Comparison of ENCODE assay signal across 1 cellular context in the genomic region with DNA sequence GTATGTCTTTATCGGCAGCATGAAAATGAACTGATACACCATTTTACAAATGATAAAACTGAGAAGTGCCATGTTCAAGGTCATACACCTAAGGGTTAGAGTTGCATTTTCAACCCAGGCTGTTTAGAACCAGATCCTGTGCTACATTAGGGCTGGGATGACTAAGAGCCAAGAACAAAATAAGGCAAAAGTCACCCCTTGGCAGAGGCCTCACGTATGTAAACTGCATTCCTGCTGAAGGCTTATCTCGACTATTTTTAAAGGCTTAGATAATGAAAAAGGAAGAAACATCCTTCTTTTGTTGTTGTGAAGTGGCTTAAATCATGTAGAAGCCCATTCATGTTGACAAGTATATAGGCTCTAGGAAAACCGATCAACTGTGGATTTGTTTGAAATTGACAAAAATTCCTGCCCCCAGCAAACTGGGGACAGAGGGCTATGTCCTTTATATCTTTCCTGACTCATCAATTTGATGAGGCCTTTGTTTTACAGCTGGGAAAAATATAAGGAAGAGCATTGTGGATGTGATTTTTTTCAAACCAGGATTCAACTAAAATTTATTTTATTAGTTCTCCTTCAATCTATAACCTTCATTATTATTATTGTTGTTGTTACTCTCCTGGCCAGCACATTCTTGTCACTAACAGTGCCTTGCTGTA.
TF ChIP-seq lines count a peak whose summit lies in the region.

No MANE protein-coding gene starts in this region.

TF ChIP-seq in SK-N-SH treated with all-trans-retinoic acid at 6 μM for 48 hours, 23 proteins besides CTCF, POLR2A, EP300 and RAD21:
- TF ChIP-seq, protein P1, sequence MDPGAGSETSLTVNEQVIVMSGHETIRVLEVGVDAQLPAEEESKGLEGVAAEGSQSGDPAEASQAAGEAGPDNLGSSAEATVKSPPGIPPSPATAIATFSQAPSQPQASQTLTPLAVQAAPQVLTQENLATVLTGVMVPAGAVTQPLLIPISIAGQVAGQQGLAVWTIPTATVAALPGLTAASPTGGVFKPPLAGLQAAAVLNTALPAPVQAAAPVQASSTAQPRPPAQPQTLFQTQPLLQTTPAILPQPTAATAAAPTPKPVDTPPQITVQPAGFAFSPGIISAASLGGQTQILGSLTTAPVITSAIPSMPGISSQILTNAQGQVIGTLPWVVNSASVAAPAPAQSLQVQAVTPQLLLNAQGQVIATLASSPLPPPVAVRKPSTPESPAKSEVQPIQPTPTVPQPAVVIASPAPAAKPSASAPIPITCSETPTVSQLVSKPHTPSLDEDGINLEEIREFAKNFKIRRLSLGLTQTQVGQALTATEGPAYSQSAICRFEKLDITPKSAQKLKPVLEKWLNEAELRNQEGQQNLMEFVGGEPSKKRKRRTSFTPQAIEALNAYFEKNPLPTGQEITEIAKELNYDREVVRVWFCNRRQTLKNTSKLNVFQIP (CRISPR knock-in tag; IDR thresholded peaks at IDR 0.05; ENCODE audit: borderline replicate concordance, low read depth), result no peak
